ENCODE assay signal across 28 cellular contexts in genomic region chr18:44949967-44950366, GRCh38.
"Had no signal": no experiment of that assay in that cellular context is flagged by ENCODE, and none has a peak within 500 bp of the region (broad histone marks: within the 10 kb centered on the region; RNA-seq: fewer than 3 reads in every experiment).

No MANE protein-coding gene starts in this region.

- H3K4me1 Mint-ChIP-seq: activated CD4-positive, alpha-beta memory T cell treated with anti-CD3 and anti-CD28 coated beads, Interleukin-2, amount 10 ng/mL, durations not matched to agents 7 days and 5 days; activated CD4-positive, alpha-beta T cell treated with anti-CD3 and anti-CD28 coated beads, Interleukin-2, amount 10 ng/mL, durations not matched to agents 7 days and 5 days; activated naive CD4-positive, alpha-beta T cell treated with anti-CD3 and anti-CD28 coated beads, Interleukin-2, amount 10 ng/mL, durations not matched to agents 7 days and 5 days; activated naive CD8-positive, alpha-beta T cell treated with anti-CD3 and anti-CD28 coated beads, Interleukin-2, amount 10 ng/mL, durations not matched to agents 7 days and 5 days; central memory CD8-positive, alpha-beta T cell had no signal

- H3K27ac Mint-ChIP-seq: activated CD4-positive, alpha-beta memory T cell treated with anti-CD3 and anti-CD28 coated beads, Interleukin-2, amount 10 ng/mL, durations not matched to agents 7 days and 5 days; activated CD4-positive, alpha-beta T cell treated with anti-CD3 and anti-CD28 coated beads, Interleukin-2, amount 10 ng/mL, durations not matched to agents 7 days and 5 days; activated naive CD4-positive, alpha-beta T cell treated with anti-CD3 and anti-CD28 coated beads, Interleukin-2, amount 10 ng/mL, durations not matched to agents 7 days and 5 days; activated naive CD4-positive, alpha-beta T cell treated with anti-CD3 and anti-CD28 coated beads, Interleukin-2, amount 50 U/mL, for 72 hours; activated naive CD8-positive, alpha-beta T cell treated with anti-CD3 and anti-CD28 coated beads, Interleukin-2, amount 10 ng/mL, durations not matched to agents 7 days and 5 days; activated T-cell treated with anti-CD3 and anti-CD28 coated beads, Interleukin-2, amount 50 U/mL, for 24 hours; activated T-cell treated with anti-CD3 and anti-CD28 coated beads, Interleukin-2, amount 50 U/mL, for 72 hours; effector memory CD8-positive, alpha-beta T cell had no signal

- H3K36me3 ChIP-seq: breast epithelium, cardiac muscle cell had no signal

- H3K36me3 Mint-ChIP-seq: activated naive CD4-positive, alpha-beta T cell treated with anti-CD3 and anti-CD28 coated beads, Interleukin-2, amount 10 ng/mL, durations not matched to agents 7 days and 5 days; activated naive CD4-positive, alpha-beta T cell treated with anti-CD3 and anti-CD28 coated beads, Interleukin-2, amount 50 U/mL, for 72 hours; activated naive CD8-positive, alpha-beta T cell treated with anti-CD3 and anti-CD28 coated beads, Interleukin-2, amount 10 ng/mL, durations not matched to agents 7 days and 5 days had no signal

- ATAC-seq: activated naive CD4-positive, alpha-beta T cell treated with anti-CD3 and anti-CD28 coated beads, Interleukin-2, amount 50 U/mL, for 72 hours; activated T-cell treated with anti-CD3 and anti-CD28 coated beads, Interleukin-2, amount 50 U/mL, for 72 hours; effector memory CD8-positive, alpha-beta T cell; SK-N-SH treated with all-trans-retinoic acid at 6 μM for 48 hours had no signal

- H3K4me3 ChIP-seq: ascending aorta, breast epithelium, cardiac muscle cell had no signal

- DNase-seq: activated CD4-positive, alpha-beta memory T cell treated with anti-CD3 and anti-CD28 coated beads, Interleukin-2, amount 10 ng/mL, durations not matched to agents 7 days and 5 days; activated CD4-positive, alpha-beta T cell treated with anti-CD3 and anti-CD28 coated beads for 4 hours; activated CD4-positive, alpha-beta T cell treated with anti-CD3 and anti-CD28 coated beads, Interleukin-2, amount 10 ng/mL, durations not matched to agents 7 days and 5 days; activated CD4-positive, alpha-beta T cell treated with anti-CD3 and anti-CD28 coated beads, Interleukin-2, amount 50 U/mL, for 4 hours; activated CD4-positive, CD25-positive, alpha-beta regulatory T cell; activated CD4-positive, CD25-positive, alpha-beta regulatory T cell treated with anti-CD3 and anti-CD28 coated beads, Interleukin-2, amount 50 U/mL, for 72 hours; activated CD8-positive, alpha-beta memory T cell treated with anti-CD3 and anti-CD28 coated beads, Interleukin-2, amount 50 U/mL, for 48 hours; activated gamma-delta T cell; activated naive CD4-positive, alpha-beta T cell; activated naive CD4-positive, alpha-beta T cell treated with anti-CD3 and anti-CD28 coated beads, Interleukin-2, amount 10 ng/mL, durations not matched to agents 7 days and 5 days; activated naive CD8-positive, alpha-beta T cell treated with anti-CD3 and anti-CD28 coated beads, Interleukin-2, amount 10 ng/mL, durations not matched to agents 7 days and 5 days; activated T-cell treated with anti-CD3 and anti-CD28 coated beads for 4 hours; activated T-cell treated with anti-CD3 and anti-CD28 coated beads, Interleukin-2, amount 50 U/mL, for 24 hours; activated T-cell treated with anti-CD3 and anti-CD28 coated beads, Interleukin-2, amount 50 U/mL, for 72 hours; cortex of kidney; dermis blood vessel endothelial cell; effector CD4-positive, alpha-beta T cell; effector memory CD8-positive, alpha-beta T cell; foreskin fibroblast; T-helper 2 cell had no signal

- H3K9me3 ChIP-seq: ascending aorta, breast epithelium had no signal

- H3K27me3 Mint-ChIP-seq: activated CD4-positive, alpha-beta memory T cell treated with anti-CD3 and anti-CD28 coated beads, Interleukin-2, amount 10 ng/mL, durations not matched to agents 7 days and 5 days; activated CD4-positive, alpha-beta T cell treated with anti-CD3 and anti-CD28 coated beads, Interleukin-2, amount 10 ng/mL, durations not matched to agents 7 days and 5 days; activated naive CD4-positive, alpha-beta T cell treated with anti-CD3 and anti-CD28 coated beads, Interleukin-2, amount 10 ng/mL, durations not matched to agents 7 days and 5 days; activated naive CD8-positive, alpha-beta T cell treated with anti-CD3 and anti-CD28 coated beads, Interleukin-2, amount 10 ng/mL, durations not matched to agents 7 days and 5 days; activated T-cell treated with anti-CD3 and anti-CD28 coated beads, Interleukin-2, amount 50 U/mL, for 24 hours; brain; central memory CD8-positive, alpha-beta T cell had no signal

- H3K9me3 Mint-ChIP-seq: activated CD4-positive, alpha-beta memory T cell treated with anti-CD3 and anti-CD28 coated beads, Interleukin-2, amount 10 ng/mL, durations not matched to agents 7 days and 5 days; activated CD4-positive, alpha-beta T cell treated with anti-CD3 and anti-CD28 coated beads, Interleukin-2, amount 10 ng/mL, durations not matched to agents 7 days and 5 days; activated naive CD4-positive, alpha-beta T cell treated with anti-CD3 and anti-CD28 coated beads, Interleukin-2, amount 50 U/mL, for 72 hours; activated T-cell treated with anti-CD3 and anti-CD28 coated beads, Interleukin-2, amount 50 U/mL, for 24 hours; activated T-cell treated with anti-CD3 and anti-CD28 coated beads, Interleukin-2, amount 50 U/mL, for 72 hours; central memory CD8-positive, alpha-beta T cell; effector memory CD8-positive, alpha-beta T cell had no signal

- H3K4me3 Mint-ChIP-seq: activated CD4-positive, alpha-beta memory T cell treated with anti-CD3 and anti-CD28 coated beads, Interleukin-2, amount 10 ng/mL, durations not matched to agents 7 days and 5 days; activated CD4-positive, alpha-beta T cell treated with anti-CD3 and anti-CD28 coated beads, Interleukin-2, amount 10 ng/mL, durations not matched to agents 7 days and 5 days; activated naive CD4-positive, alpha-beta T cell treated with anti-CD3 and anti-CD28 coated beads, Interleukin-2, amount 10 ng/mL, durations not matched to agents 7 days and 5 days; activated naive CD8-positive, alpha-beta T cell treated with anti-CD3 and anti-CD28 coated beads, Interleukin-2, amount 10 ng/mL, durations not matched to agents 7 days and 5 days; activated T-cell treated with anti-CD3 and anti-CD28 coated beads, Interleukin-2, amount 50 U/mL, for 24 hours; activated T-cell treated with anti-CD3 and anti-CD28 coated beads, Interleukin-2, amount 50 U/mL, for 72 hours; brain; central memory CD8-positive, alpha-beta T cell; effector memory CD8-positive, alpha-beta T cell had no signal

- H3K27ac ChIP-seq: ascending aorta, breast epithelium, cardiac muscle cell, epithelial cell of prostate had no signal

- H3K27me3 ChIP-seq: ascending aorta, breast epithelium, cardiac muscle cell had no signal

- H3K4me1 ChIP-seq: ascending aorta, breast epithelium had no signal
